Comparison of ENCODE assay signal across 14 cellular contexts in genomic region chr3:160685144-160685766, GRCh38. TPM values are rescaled to one million over a fixed set of nuclear protein-coding genes. Genes with fewer than 3 reads are reported as not detected.
DNase-seq lines count a peak whose midpoint lies in the region; ATAC-seq and TF ChIP-seq lines count a peak whose summit lies in the region.
"Had no signal": no experiment of that assay in that cellular context is flagged by ENCODE, and none has a peak within 500 bp of the region (broad histone marks: within the 10 kb centered on the region; RNA-seq: fewer than 3 reads in every experiment).

No MANE protein-coding gene starts in this region.

- peaks cover 4% of the 10 kb centered on the region for H3K4me1 Mint-ChIP-seq in type B pancreatic cell (ENCODE audit: unreplicated experiment)

- no peaks in the 10 kb centered on the region for H3K9me3 ChIP-seq in left ventricle myocardium inferior (replicated peaks)
- H3K9me3 ChIP-seq: BLaER1, sigmoid colon had no signal

- no peak overlapping the region for H3K27ac ChIP-seq in left ventricle myocardium inferior (replicated peaks)
- H3K27ac ChIP-seq: BLaER1, sigmoid colon had no signal

- ATAC-seq in Right ventricle myocardium superior (ENCODE audit: poor library complexity) (no peak), GM21515 (IDR thresholded peaks at IDR 0.05; ENCODE audit: unreplicated experiment) (no peak)
- ATAC-seq: activated T-cell treated with anti-CD3 and anti-CD28 coated beads, Interleukin-2, amount 50 U/mL, for 72 hours had no signal

- H3K4me1 ChIP-seq in left ventricle myocardium inferior, result no peaks in the 10 kb centered on the region
- H3K4me1 ChIP-seq: BLaER1, sigmoid colon had no signal

- no peak for DNase-seq in left ventricle myocardium inferior
- no peak for DNase-seq in Right ventricle myocardium superior
- peak; percentile 37 for DNase-seq in SK-MEL-5 (ENCODE audit: low read depth, low spot score)
- DNase-seq in fibroblast of the aortic adventitia (ENCODE audit: low read depth), result no peak
- DNase-seq in type B pancreatic cell (ENCODE audit: extremely low spot score, unreplicated experiment), result no peak
- DNase-seq in activated CD4-positive, alpha-beta T cell treated with anti-CD3 and anti-CD28 coated beads for 1 hour, result no peak
- DNase-seq in cerebellar nuclear complex (lab: John Stamatoyannopoulos, UW), result no peak
- DNase-seq: activated T-cell treated with anti-CD3 and anti-CD28 coated beads, Interleukin-2, amount 50 U/mL, for 72 hours; NCI-H1436; OCI-M1; sigmoid colon had no signal

- in situ Hi-C loops in SK-MEL-5 (cut with HindIII; ENCODE audit: low pct_unique_long_range_greater_than_20kb, low sequenced_read_pairs), result no loop called here

- no peak overlapping the region for H3K4me3 Mint-ChIP-seq in type B pancreatic cell
- H3K4me3 Mint-ChIP-seq: activated T-cell treated with anti-CD3 and anti-CD28 coated beads, Interleukin-2, amount 50 U/mL, for 72 hours had no signal

- peak; percentile 44 for TF ChIP-seq CTCF in left ventricle myocardium inferior (IDR thresholded peaks at IDR 0.05; ENCODE audit: borderline replicate concordance)
- TF ChIP-seq CTCF in fibroblast of the aortic adventitia (IDR thresholded peaks at IDR 0.05; ENCODE audit: insufficient read depth, low read length), result peak; percentile 46
- TF ChIP-seq CTCF in type B pancreatic cell (conservative IDR thresholded peaks at IDR 0.05), result peak; percentile 68

- no peak overlapping the region for H3K27ac Mint-ChIP-seq in type B pancreatic cell
- H3K27ac Mint-ChIP-seq: activated T-cell treated with anti-CD3 and anti-CD28 coated beads, Interleukin-2, amount 50 U/mL, for 72 hours had no signal

- H3K36me3 ChIP-seq in left ventricle myocardium inferior, result no peaks in the 10 kb centered on the region
- H3K36me3 ChIP-seq: BLaER1, sigmoid colon had no signal

- H3K4me3 ChIP-seq in left ventricle myocardium inferior (no peak overlapping the region), fibroblast of the aortic adventitia (ENCODE audit: low read depth, low read length) (no peak overlapping the region)
- H3K4me3 ChIP-seq: BLaER1, sigmoid colon had no signal

- intact Hi-C loops in left ventricle myocardium inferior (cut with micrococcal nuclease), result no loop called here
- intact Hi-C loops in Right ventricle myocardium superior (cut with DNase I), result no loop called here

- no peaks in the 10 kb centered on the region for H3K27me3 Mint-ChIP-seq in type B pancreatic cell

- no peaks in the 10 kb centered on the region for H3K27me3 ChIP-seq in left ventricle myocardium inferior (ENCODE audit: low read depth)
- H3K27me3 ChIP-seq: BLaER1, sigmoid colon had no signal

- no peaks in the 10 kb centered on the region for H3K9me3 Mint-ChIP-seq in type B pancreatic cell
- H3K9me3 Mint-ChIP-seq: activated T-cell treated with anti-CD3 and anti-CD28 coated beads, Interleukin-2, amount 50 U/mL, for 72 hours had no signal

- no peaks in the 10 kb centered on the region for H3K36me3 Mint-ChIP-seq in type B pancreatic cell

RNA-seq across cellular contexts. Expression of gene ARL14, which starts 8.3 kb away (rescaled TPM):
- total RNA-seq in left ventricle myocardium inferior (not detected), Right ventricle myocardium superior (not detected), fibroblast of the aortic adventitia (ENCODE audit: low replicate concordance) (not detected in 2 replicates), type B pancreatic cell (ENCODE audit: low replicate concordance) (0.53 and 1.9 TPM in 2 replicates)
- not detected in 2 replicates for total RNA-seq in SK-MEL-5 (2014; rRNA removed; shearing (Covaris generic))
- polyA plus RNA-seq in SK-MEL-5 (2015; cell fraction: cytosol; rRNA removed), result not detected in 2 replicates
- polyA plus RNA-seq in SK-MEL-5 (2015; cell fraction: nucleus; rRNA removed), result not detected in 2 replicates
- total RNA-seq: activated T-cell treated with anti-CD3 and anti-CD28 coated beads, Interleukin-2, amount 50 U/mL, for 72 hours; cerebellum; sigmoid colon had no signal
